Comparison of ENCODE assay signal across 19 cellular contexts in genomic region chr13:21095311-21095710, GRCh38. TPM values are rescaled to one million over a fixed set of nuclear protein-coding genes. Genes with fewer than 3 reads are reported as not detected.
DNase-seq lines count a peak whose midpoint lies in the region; TF ChIP-seq lines count a peak whose summit lies in the region.
"Had no signal": no experiment of that assay in that cellular context is flagged by ENCODE, and none has a peak within 500 bp of the region (broad histone marks: within the 10 kb centered on the region; RNA-seq: fewer than 3 reads in every experiment).

No MANE protein-coding gene starts in this region.

- H3K27me3 Mint-ChIP-seq in type B pancreatic cell: no peaks in the 10 kb centered on the region

- H3K27me3 ChIP-seq in Loucy (ENCODE audit: insufficient read depth, low read length, poor library complexity, severe bottlenecking) (no peaks in the 10 kb centered on the region), osteoblast (ENCODE audit: insufficient read depth, low read length) (no peaks in the 10 kb centered on the region), colonic mucosa (no peaks in the 10 kb centered on the region), ovary (no peaks in the 10 kb centered on the region)

- no peak overlapping the region for H3K27ac Mint-ChIP-seq in type B pancreatic cell
- H3K27ac Mint-ChIP-seq: CD4-positive, CD25-positive, alpha-beta regulatory T cell; CD8-positive, alpha-beta memory T cell; HFFc6 had no signal

- WGBS in ovary, 3 donors: 82 to 94% (median 93%) methylated on average over 1 of the region's 1 CpG

- no peak overlapping the region for H3K4me3 ChIP-seq in Loucy (ENCODE audit: low read length, poor library complexity, severe bottlenecking)
- H3K4me3 ChIP-seq in osteoblast (ENCODE audit: insufficient read depth, low read length): no peak overlapping the region
- H3K4me3 ChIP-seq in colonic mucosa: no peak overlapping the region
- H3K4me3 ChIP-seq in ovary: no peak overlapping the region
- H3K4me3 ChIP-seq: GM23248 had no signal

- no peak for TF ChIP-seq POLR2A in ovary (IDR thresholded peaks at IDR 0.05)

- TF ChIP-seq CTCF in Loucy (conservative IDR thresholded peaks at IDR 0.05; ENCODE audit: low read length) (no peak), osteoblast (IDR thresholded peaks at IDR 0.05; ENCODE audit: extremely low read depth, low read depth, low read length) (no peak), colonic mucosa (IDR thresholded peaks at IDR 0.05) (no peak), type B pancreatic cell (conservative IDR thresholded peaks at IDR 0.05) (no peak), ovary (IDR thresholded peaks at IDR 0.05) (no peak)

- H2AFZ ChIP-seq in Loucy (ENCODE audit: low read length) (peak overlapping the region; percentile 88), osteoblast (ENCODE audit: low read length) (no peak overlapping the region)
- H2AFZ ChIP-seq: GM23248 had no signal

- H3K9me3 ChIP-seq in Loucy (ENCODE audit: insufficient read depth, low read depth, low read length) (no peaks in the 10 kb centered on the region), osteoblast (ENCODE audit: low read depth, low read length) (no peaks in the 10 kb centered on the region), colonic mucosa (no peaks in the 10 kb centered on the region), ovary (no peaks in the 10 kb centered on the region)
- H3K9me3 ChIP-seq: BE2C had no signal

- H3K4me1 ChIP-seq in Loucy (ENCODE audit: insufficient read depth, low read length, poor library complexity, severe bottlenecking): peaks cover 8% of the 10 kb centered on the region
- H3K4me1 ChIP-seq in osteoblast (ENCODE audit: insufficient read depth, low read length): no peaks in the 10 kb centered on the region
- H3K4me1 ChIP-seq in colonic mucosa: no peaks in the 10 kb centered on the region
- no peaks in the 10 kb centered on the region for H3K4me1 ChIP-seq in ovary (ENCODE audit: insufficient read depth)
- H3K4me1 ChIP-seq: BE2C had no signal

- H3K27ac ChIP-seq in osteoblast (ENCODE audit: low read depth, low read length) (no peak overlapping the region), colonic mucosa (no peak overlapping the region), ovary (no peak overlapping the region)
- H3K27ac ChIP-seq: GM23248 had no signal

- no peaks in the 10 kb centered on the region for H3K79me2 ChIP-seq in Loucy (ENCODE audit: insufficient read depth, low read length)
- H3K79me2 ChIP-seq in osteoblast (ENCODE audit: insufficient read depth, low read length): no peaks in the 10 kb centered on the region

- H3K9ac ChIP-seq in Loucy (ENCODE audit: low read depth, low read length, poor library complexity, severe bottlenecking): no peak overlapping the region
- H3K9ac ChIP-seq in colonic mucosa (ENCODE audit: low read depth in 2 of 2, low read length in 2 of 2): no peak overlapping the region
- H3K9ac ChIP-seq: GM23248 had no signal

- peak; percentile 6 for DNase-seq in GF-D8 (lab: John Stamatoyannopoulos, UW)
- DNase-seq in NCI-H82 (lab: John Stamatoyannopoulos, UW): peak; percentile 80
- peak; percentile 77 for DNase-seq in osteoblast (ENCODE audit: insufficient read length, low spot score, missing footprints)
- no peak for DNase-seq in dedifferentiated amniotic fluid mesenchymal stem cell (ENCODE audit: extremely low spot score)
- DNase-seq in colonic mucosa: no peak
- DNase-seq in type B pancreatic cell (ENCODE audit: extremely low spot score, unreplicated experiment): no peak
- DNase-seq in ovary: no peak
- DNase-seq: ACHN; BE2C; C1 segment of cervical spinal cord; CD4-positive, CD25-positive, alpha-beta regulatory T cell; CD8-positive, alpha-beta memory T cell; COR-L47; DMS153; DMS79; GM23248; HCEC 1CT; HFFc6 had no signal

- H4K20me1 ChIP-seq in Loucy (ENCODE audit: insufficient read depth, low read length, poor library complexity, severe bottlenecking) (no peaks in the 10 kb centered on the region), osteoblast (ENCODE audit: insufficient read depth, low read length) (no peaks in the 10 kb centered on the region)

- H3K9me2 ChIP-seq in Loucy (replicated peaks; ENCODE audit: low read depth, low read length): no peaks in the 10 kb centered on the region

- H3K36me3 ChIP-seq in Loucy (ENCODE audit: insufficient read depth, low read length): no peaks in the 10 kb centered on the region
- H3K36me3 ChIP-seq in osteoblast (ENCODE audit: insufficient read depth, low read length): no peaks in the 10 kb centered on the region
- H3K36me3 ChIP-seq in colonic mucosa: no peaks in the 10 kb centered on the region
- H3K36me3 ChIP-seq in ovary: no peaks in the 10 kb centered on the region
- H3K36me3 ChIP-seq: BE2C had no signal

- H3K4me2 ChIP-seq in Loucy (ENCODE audit: low read depth, low read length, poor library complexity, severe bottlenecking): no peak overlapping the region
- no peak overlapping the region for H3K4me2 ChIP-seq in osteoblast (ENCODE audit: insufficient read depth, low read length)

- H3F3A ChIP-seq in Loucy (ENCODE audit: low read depth): no peaks in the 10 kb centered on the region

- no peaks in the 10 kb centered on the region for H3K36me3 Mint-ChIP-seq in type B pancreatic cell
- H3K36me3 Mint-ChIP-seq: CD4-positive, CD25-positive, alpha-beta regulatory T cell; CD8-positive, alpha-beta memory T cell had no signal

- intact Hi-C loops in colonic mucosa (cut with DNase I): no loop called here
- intact Hi-C loops in ovary (cut with DNase I): no loop called here

- no peak for TF ChIP-seq EP300 in ovary (IDR thresholded peaks at IDR 0.05)

- no peaks in the 10 kb centered on the region for H3K4me1 Mint-ChIP-seq in type B pancreatic cell (ENCODE audit: unreplicated experiment)
- H3K4me1 Mint-ChIP-seq: CD4-positive, CD25-positive, alpha-beta regulatory T cell; CD8-positive, alpha-beta memory T cell had no signal

- no peak overlapping the region for H3K4me3 Mint-ChIP-seq in type B pancreatic cell
- H3K4me3 Mint-ChIP-seq: CD4-positive, CD25-positive, alpha-beta regulatory T cell; CD8-positive, alpha-beta memory T cell; HFFc6 had no signal

- no peaks in the 10 kb centered on the region for H3K9me3 Mint-ChIP-seq in type B pancreatic cell
- H3K9me3 Mint-ChIP-seq: CD8-positive, alpha-beta memory T cell; HFFc6 had no signal

RNA-seq across cellular contexts. Expression of gene LATS2, which starts 33.9 kb away (rescaled TPM):
- total RNA-seq in osteoblast (22.1 and 24.2 TPM in 2 replicates), colonic mucosa (10 to 100 TPM in 1 of 2 donors, 1 to 10 TPM in 1; 3.7 to 11.3 TPM), type B pancreatic cell (ENCODE audit: low replicate concordance) (14.6 and 17.8 TPM in 2 replicates), ovary (10 to 100 TPM; 17.2 to 41.9 (median 24.2) TPM)
- 10 to 100 TPM; 12.5 to 19.1 TPM for polyA plus RNA-seq in ovary
- polyA plus RNA-seq: CD4-positive, CD25-positive, alpha-beta regulatory T cell had no signal

RNA-seq across cellular contexts. Expression of gene SAP18, which starts 44.6 kb away (rescaled TPM):
- 37.4 and 40.9 TPM in 2 replicates for total RNA-seq in osteoblast
- total RNA-seq in colonic mucosa: 100 to 1,000 TPM; 220 to 251 TPM
- total RNA-seq in type B pancreatic cell (ENCODE audit: low replicate concordance): 210 and 232 TPM in 2 replicates
- total RNA-seq in ovary: 100 to 1,000 TPM in 5 of 7 donors, 10 to 100 TPM in 2; 33.4 to 204 (median 165) TPM
- 100 to 1,000 TPM in 1 of 2 donors, 10 to 100 TPM in 1; 55.3 to 235 TPM for polyA plus RNA-seq in ovary

Comparison
In these comparisons a context has a peak if more than half of its experiments do, and no peak if none do; other contexts are left out.
1. DNase-seq: peak in GF-D8 (single experiment), NCI-H82 (single experiment) and osteoblast (single experiment); none in dedifferentiated amniotic fluid mesenchymal stem cell (single experiment), colonic mucosa (single experiment), type B pancreatic cell (single experiment) and ovary (0 of 5).